ENCODE assay signal across 1 cellular context in genomic region chr11:47847537-47847891, GRCh38.
TF ChIP-seq lines count a peak whose summit lies in the region.

No MANE protein-coding gene starts in this region.

TF ChIP-seq in WTC11, 78 proteins besides CTCF, POLR2A, EP300 and RAD21 (continued from another document):
- TF ChIP-seq ATF3 (CRISPR knock-in tag; conservative IDR thresholded peaks at IDR 0.05) = no peak
